35 cellular contexts compared by ENCODE assay signal in genomic region chr11:39965701-39966100, GRCh38.
"Had no signal": no experiment of that assay in that cellular context is flagged by ENCODE, and none has a peak within 500 bp of the region (broad histone marks: within the 10 kb centered on the region; RNA-seq: fewer than 3 reads in every experiment).

No MANE protein-coding gene starts in this region.

- ATAC-seq: K562, PC-3, Right ventricle myocardium inferior had no signal

- H3K4me2 ChIP-seq: SK-N-SH had no signal

- H3K9me3 ChIP-seq: MG63, Peyer's patch, SJSA1, SK-N-SH had no signal

- H3K9ac ChIP-seq: SK-N-SH had no signal

- H3K36me3 ChIP-seq: MG63, Peyer's patch, SJSA1 had no signal

- H3K27ac ChIP-seq: Peyer's patch, SJSA1 had no signal

- H3K4me3 ChIP-seq: K562, MG63, Peyer's patch, SJSA1 had no signal

- H3K4me1 ChIP-seq: Peyer's patch, SJSA1 had no signal

- DNase-seq: Kasumi-1; KG1; MG63; NCI-H1048; NCI-H1092 treated with DMSO at 0.1 percent for 48 hours; NCI-H1105 treated with DMSO at 0.1 percent for 48 hours; NCI-H1417; NCI-H1436; NCI-H146; NCI-H1694; NCI-H187; NCI-H1930; NCI-H2029 treated with DMSO at 0.1 percent for 48 hours; NCI-H2081 treated with DMSO at 0.1 percent for 48 hours; NCI-H2107; NCI-H2171; NCI-H226; NCI-H446 treated with DMSO at 0.1 percent for 48 hours; NCI-H510A; NCI-H524; NCI-H526; NCI-H69; NCI-H748 treated with DMSO at 0.1 percent for 48 hours; NCI-H82; NK-92 treated with Interleukin-12 subunit alpha and Interleukin-12 subunit beta, amount 100 ng/mL, for 24 hours; PC-3; Peyer's patch; RPMI8226; SHP77; SIG-M5; SK-N-SH; SW 1271 had no signal

- H3K27me3 ChIP-seq: MG63, Peyer's patch, SJSA1 had no signal
